In genomic region chr2:54207666-54208195, GRCh38 we compare ENCODE assay signal across 1 cellular context.
A peak's percentile ranks its signal among the peaks of the same experiment; 100 is the strongest.
TF ChIP-seq lines count a peak whose summit lies in the region.

No MANE protein-coding gene starts in this region.

TF ChIP-seq in HepG2, 621 proteins besides CTCF, POLR2A, EP300 and RAD21 (continued from another document and continues in another):
- TF ChIP-seq ZBTB37 (CRISPR knock-in tag; IDR thresholded peaks at IDR 0.05) (no peak), HNRNPL (IDR thresholded peaks at IDR 0.05; ENCODE audit: low read depth, low read length) (no peak), SRSF4 (IDR thresholded peaks at IDR 0.05; ENCODE audit: low read depth, low read length, poor library complexity, severe bottlenecking) (no peak), BORCS8-MEF2B (CRISPR knock-in tag; IDR thresholded peaks at IDR 0.05) (no peak), CCDC6 (CRISPR knock-in tag; IDR thresholded peaks at IDR 0.05) (peak; percentile 74; the same call in 1 of the 2 replicates), HNF1B (CRISPR knock-in tag; IDR thresholded peaks at IDR 0.05) (no peak), GLI4 (CRISPR knock-in tag; IDR thresholded peaks at IDR 0.05; ENCODE audit: borderline replicate concordance) (no peak), AGO1 (IDR thresholded peaks at IDR 0.05; ENCODE audit: low read depth, low read length, poor library complexity, severe bottlenecking) (no peak), RBAK (CRISPR knock-in tag; IDR thresholded peaks at IDR 0.05) (no peak), ARID5B (CRISPR knock-in tag; IDR thresholded peaks at IDR 0.05) (peak; percentile 99), ZNF652 (CRISPR knock-in tag; IDR thresholded peaks at IDR 0.05; ENCODE audit: borderline replicate concordance, low read depth) (no peak; the same call in 1 of the 2 replicates), ZNF749 (CRISPR knock-in tag; IDR thresholded peaks at IDR 0.05; ENCODE audit: borderline replicate concordance) (no peak), TRAFD1 (CRISPR knock-in tag; IDR thresholded peaks at IDR 0.05; ENCODE audit: borderline replicate concordance) (no peak), RNF2 (conservative IDR thresholded peaks at IDR 0.05; ENCODE audit: low read depth) (no peak), RFX5 (IDR thresholded peaks at IDR 0.05; ENCODE audit: low read depth, low read length) (no peak), CEBPB (IDR thresholded peaks at IDR 0.05; ENCODE audit: borderline replicate concordance, low read depth, low read length) (peak; percentile 99), IRF2 (CRISPR knock-in tag; IDR thresholded peaks at IDR 0.05) (peak; percentile 83), NFE2L1 (CRISPR knock-in tag; IDR thresholded peaks at IDR 0.05; ENCODE audit: borderline replicate concordance) (no peak), ARHGAP35 (CRISPR knock-in tag; IDR thresholded peaks at IDR 0.05; ENCODE audit: borderline replicate concordance) (no peak), FOXK1 (CRISPR knock-in tag; IDR thresholded peaks at IDR 0.05; ENCODE audit: borderline replicate concordance, low read depth) (peak; percentile 41; the same call in 1 of the 2 replicates), SMAD9 (CRISPR knock-in tag; IDR thresholded peaks at IDR 0.05) (no peak), THRA (CRISPR knock-in tag; IDR thresholded peaks at IDR 0.05; ENCODE audit: borderline replicate concordance) (peak; percentile 82), ZNF773 (CRISPR knock-in tag; IDR thresholded peaks at IDR 0.05; ENCODE audit: borderline replicate concordance) (no peak), CENPX (CRISPR knock-in tag; IDR thresholded peaks at IDR 0.05) (no peak), ZGPAT (CRISPR knock-in tag; IDR thresholded peaks at IDR 0.05) (peak; percentile 95), ZNF672 (CRISPR knock-in tag; IDR thresholded peaks at IDR 0.05) (no peak), PLSCR1 (CRISPR knock-in tag; IDR thresholded peaks at IDR 0.05; ENCODE audit: borderline replicate concordance) (no peak), SALL2 (CRISPR knock-in tag; IDR thresholded peaks at IDR 0.05) (peak; percentile 24; the same call in 1 of the 2 replicates), GFI1 (CRISPR knock-in tag; IDR thresholded peaks at IDR 0.05; ENCODE audit: borderline replicate concordance) (peak; percentile 81), NFYB (CRISPR knock-in tag; IDR thresholded peaks at IDR 0.05) (no peak), ZNF234 (CRISPR knock-in tag; conservative IDR thresholded peaks at IDR 0.05) (no peak), ZNF317 (CRISPR knock-in tag; IDR thresholded peaks at IDR 0.05) (0 out of 2 replicates have a peak, but pooled peaks have one; percentile 49), EED (CRISPR knock-in tag; IDR thresholded peaks at IDR 0.05) (no peak), SRF (IDR thresholded peaks at IDR 0.05; ENCODE audit: low read depth, low read length) (no peak), AHR (CRISPR knock-in tag; IDR thresholded peaks at IDR 0.05) (no peak), ZSCAN29 (CRISPR knock-in tag; conservative IDR thresholded peaks at IDR 0.05) (no peak), MAF1 (CRISPR knock-in tag; IDR thresholded peaks at IDR 0.05; ENCODE audit: borderline replicate concordance) (peak; percentile 75; the same call in 1 of the 2 replicates), ZNF737 (CRISPR knock-in tag; IDR thresholded peaks at IDR 0.05; ENCODE audit: borderline replicate concordance) (no peak), ZNF576 (CRISPR knock-in tag; IDR thresholded peaks at IDR 0.05) (no peak), TRIM24 (CRISPR knock-in tag; IDR thresholded peaks at IDR 0.05) (peak; percentile 95), THAP7 (CRISPR knock-in tag; IDR thresholded peaks at IDR 0.05) (no peak), ZNF709 (CRISPR knock-in tag; IDR thresholded peaks at IDR 0.05) (no peak), ZNF740 (CRISPR knock-in tag; IDR thresholded peaks at IDR 0.05) (no peak), ZNF264 (CRISPR knock-in tag; IDR thresholded peaks at IDR 0.05) (peak; percentile 88; the same call in 1 of the 2 replicates), ZBTB1 (CRISPR knock-in tag; IDR thresholded peaks at IDR 0.05; ENCODE audit: borderline replicate concordance) (no peak), SIN3B (IDR thresholded peaks at IDR 0.05; ENCODE audit: low read length) (no peak), ZNF790 (CRISPR knock-in tag; IDR thresholded peaks at IDR 0.05; ENCODE audit: borderline replicate concordance) (no peak), ZNF747 (CRISPR knock-in tag; IDR thresholded peaks at IDR 0.05; ENCODE audit: borderline replicate concordance) (no peak), ZNF777 (CRISPR knock-in tag; IDR thresholded peaks at IDR 0.05) (no peak), ZBTB4 (CRISPR knock-in tag; IDR thresholded peaks at IDR 0.05; ENCODE audit: borderline replicate concordance) (no peak), HNRNPLL (IDR thresholded peaks at IDR 0.05; ENCODE audit: low read depth, low read length, poor library complexity, severe bottlenecking) (no peak), HOXA7 (CRISPR knock-in tag; IDR thresholded peaks at IDR 0.05) (no peak), ZFYVE20 (CRISPR knock-in tag; IDR thresholded peaks at IDR 0.05; ENCODE audit: borderline replicate concordance, low read depth) (no peak), CENPT (CRISPR knock-in tag; IDR thresholded peaks at IDR 0.05; ENCODE audit: low read depth) (no peak)
